ENCODE assay signal across 2 cellular contexts in genomic region chr12:111584959-111585358, GRCh38.
TF ChIP-seq lines count a peak whose summit lies in the region.

No MANE protein-coding gene starts in this region.

TF ChIP-seq in IMR-90, 13 proteins besides CTCF, POLR2A, EP300 and RAD21:
- peak; percentile 65 for TF ChIP-seq CEBPB (IDR thresholded peaks at IDR 0.05; ENCODE audit: low read depth, low read length)
- no peak for TF ChIP-seq BHLHE40 (IDR thresholded peaks at IDR 0.05; ENCODE audit: low read depth, low read length)
- peak; percentile 17; the same call in 1 of the 2 replicates for TF ChIP-seq FOS (IDR thresholded peaks at IDR 0.05; ENCODE audit: low read depth, low read length)
- no peak for TF ChIP-seq NFE2L2 (IDR thresholded peaks at IDR 0.05; ENCODE audit: low read depth, low read length)

TF ChIP-seq in K562, 482 proteins besides CTCF, POLR2A, EP300 and RAD21:
- TF ChIP-seq PCBP1 (IDR thresholded peaks at IDR 0.05; ENCODE audit: low read depth, low read length, poor library complexity, severe bottlenecking): no peak
- TF ChIP-seq, protein P1, sequence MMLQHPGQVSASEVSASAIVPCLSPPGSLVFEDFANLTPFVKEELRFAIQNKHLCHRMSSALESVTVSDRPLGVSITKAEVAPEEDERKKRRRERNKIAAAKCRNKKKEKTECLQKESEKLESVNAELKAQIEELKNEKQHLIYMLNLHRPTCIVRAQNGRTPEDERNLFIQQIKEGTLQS (IDR thresholded peaks at IDR 0.05): peak; percentile 26; the same call in 1 of the 2 replicates
- TF ChIP-seq, protein P1 (CRISPR knock-in tag; conservative IDR thresholded peaks at IDR 0.05): no peak
- no peak for TF ChIP-seq NKRF (IDR thresholded peaks at IDR 0.05; ENCODE audit: borderline replicate concordance)
- no peak for TF ChIP-seq ZNF695 (CRISPR knock-in tag; IDR thresholded peaks at IDR 0.05)
- no peak for TF ChIP-seq ZNF57 (CRISPR knock-in tag; IDR thresholded peaks at IDR 0.05)
